ENCODE assay signal across 9 cellular contexts in genomic region chr10:84541289-84541637, GRCh38.
DNase-seq lines count a peak whose midpoint lies in the region; ATAC-seq, FAIRE-seq and TF ChIP-seq lines count a peak whose summit lies in the region.
"Had no signal": no experiment of that assay in that cellular context is flagged by ENCODE, and none has a peak within 500 bp of the region (broad histone marks: within the 10 kb centered on the region; RNA-seq: fewer than 3 reads in every experiment).

No MANE protein-coding gene starts in this region.

- no peaks in the 10 kb centered on the region for H3K9me3 ChIP-seq in left ventricle myocardium inferior (replicated peaks)
- H3K9me3 ChIP-seq in ascending aorta, result no peaks in the 10 kb centered on the region

- H3K27ac ChIP-seq in left ventricle myocardium inferior (replicated peaks) (no peak overlapping the region), ascending aorta (no peak overlapping the region)

- FAIRE-seq in GM12891 (lab: Jason Lieb, UNC), result no peak
- FAIRE-seq: HTR-8/SVneo had no signal

- H3K27me3 ChIP-seq in left ventricle myocardium inferior (ENCODE audit: low read depth), result peaks cover 59% of the 10 kb centered on the region
- H3K27me3 ChIP-seq in ascending aorta, result no peaks in the 10 kb centered on the region

- ATAC-seq in left ventricle myocardium superior, result no peak
- no peak for ATAC-seq in HG02970 (IDR thresholded peaks at IDR 0.05; ENCODE audit: low FRiP score, unreplicated experiment)
- no peak for ATAC-seq in GM21576 (IDR thresholded peaks at IDR 0.05; ENCODE audit: unreplicated experiment)

- TF ChIP-seq CTCF in left ventricle myocardium inferior (IDR thresholded peaks at IDR 0.05; ENCODE audit: borderline replicate concordance) (no peak), ascending aorta (IDR thresholded peaks at IDR 0.05) (no peak)

- H3K4me1 ChIP-seq in left ventricle myocardium inferior, result peaks cover 16% of the 10 kb centered on the region
- H3K4me1 ChIP-seq in ascending aorta, result peaks cover 0 to 6% of the 10 kb centered on the region in 2 donors

- DNase-seq in left ventricle myocardium inferior (no peak), left ventricle myocardium superior (no peak), ascending aorta (ENCODE audit: low spot score in 2 of 2) (no peak), kidney tubule cell (ENCODE audit: low spot score) (peak; percentile 38), GM12891 (ENCODE audit: insufficient read length, low spot score) (no peak)
- no peak for DNase-seq in stimulated activated CD4-positive, alpha-beta T cell treated with anti-CD3 and anti-CD28 coated beads, Interleukin-2, amount 100 ng/mL, for 48 hours

- TF ChIP-seq POLR2A in GM12891 (IDR thresholded peaks at IDR 0.05; ENCODE audit: low read depth, low read length), result no peak

- H3K36me3 ChIP-seq in left ventricle myocardium inferior (no peaks in the 10 kb centered on the region), ascending aorta (no peaks in the 10 kb centered on the region)

- peak overlapping the region; percentile 63 for H3K4me3 ChIP-seq in left ventricle myocardium inferior
- H3K4me3 ChIP-seq in ascending aorta, result peak overlapping the region; percentile 40 to 59

- intact Hi-C loops in left ventricle myocardium inferior (cut with micrococcal nuclease) (no loop called here), left ventricle myocardium superior (cut with micrococcal nuclease) (no loop called here), ascending aorta (cut with DNase I) (loop anchor here (5.0 to 10.0 kb wide), 2 partner anchors 376 to 1836 kb away; no protein-coding TSS in a partner anchor)

TF ChIP-seq in GM12891, 5 proteins besides CTCF, POLR2A, EP300 and RAD21:
- TF ChIP-seq POLR2AphosphoS5 (IDR thresholded peaks at IDR 0.05; ENCODE audit: low read depth, low read length) (no peak), POU2F2 (IDR thresholded peaks at IDR 0.05; ENCODE audit: low read depth, low read length) (no peak), PAX5 (IDR thresholded peaks at IDR 0.05; ENCODE audit: insufficient read depth, low read length, severe bottlenecking) (no peak), TAF1 (IDR thresholded peaks at IDR 0.05; ENCODE audit: low read depth, low read length) (no peak), SPI1 (IDR thresholded peaks at IDR 0.05; ENCODE audit: low read depth, low read length) (no peak)
TF ChIP-seq in GM12891: peak in this region for 0.
